In genomic region chr20:32535316-32535952, GRCh38 we compare ENCODE assay signal across 9 cellular contexts. TPM values are rescaled to one million over a fixed set of nuclear protein-coding genes. Genes with fewer than 3 reads are reported as not detected.
DNase-seq lines count a peak whose midpoint lies in the region; ATAC-seq and TF ChIP-seq lines count a peak whose summit lies in the region.
"Had no signal": no experiment of that assay in that cellular context is flagged by ENCODE, and none has a peak within 500 bp of the region (broad histone marks: within the 10 kb centered on the region; RNA-seq: fewer than 3 reads in every experiment).

No MANE protein-coding gene starts in this region.

- no peak overlapping the region for H3K18ac ChIP-seq in IMR-90 (ENCODE audit: low read depth, low read length)

- H4K91ac ChIP-seq in IMR-90 (ENCODE audit: insufficient read depth, low read depth, low read length): no peak overlapping the region

- H3K27ac Mint-ChIP-seq in T-cell (peak overlapping the region; percentile 96 to 97), immature natural killer cell (peak overlapping the region; percentile 92 to 97 (median 94))

- H3K14ac ChIP-seq in IMR-90 (replicated peaks; ENCODE audit: low read depth, low read length): no peak overlapping the region

- 73% methylated on average over 6 of the region's 18 CpGs; no CpG with 5 or more reads in 1 of the 2 experiments for WGBS in IMR-90 (ENCODE audit: extremely low coverage in 2 of 2, insufficient read length in 1 of 2), 2 experiments

- H2AFZ ChIP-seq in IMR-90 (replicated peaks; ENCODE audit: low read length, poor library complexity): peak overlapping the region; percentile 65

- no peaks in the 10 kb centered on the region for H3K9me3 Mint-ChIP-seq in T-cell
- H3K9me3 Mint-ChIP-seq in immature natural killer cell: no peaks in the 10 kb centered on the region

- H3K27me3 Mint-ChIP-seq in T-cell (no peaks in the 10 kb centered on the region), immature natural killer cell (ENCODE audit: low read depth in 3 of 3) (peaks cover 14 to 33% (median 15%) of the 10 kb centered on the region in 3 donors)

- H2BK20ac ChIP-seq in IMR-90 (ENCODE audit: low read depth, low read length): no peak overlapping the region

- H3K36me3 Mint-ChIP-seq in T-cell: peaks cover 3% of the 10 kb centered on the region
- H3K36me3 Mint-ChIP-seq in immature natural killer cell: no peaks in the 10 kb centered on the region

- H3K4ac ChIP-seq in IMR-90 (ENCODE audit: low read depth, low read length): no peak overlapping the region

- H2BK5ac ChIP-seq in IMR-90 (ENCODE audit: low read depth, low read length, poor library complexity, severe bottlenecking): no peak overlapping the region

- H3K4me2 ChIP-seq in BLaER1 treated with 17β-estradiol and CSF1 and Interleukin-3, amounts not matched to agents 10 nM and 100 nM: peak overlapping the region; percentile 87 to 100 (median 98)
- no peak overlapping the region for H3K4me2 ChIP-seq in IMR-90 (ENCODE audit: low read depth, low read length)

- peak overlapping the region in 10 of 11 experiments; percentile 3 to 64 (median 46); a peak in 12 of 22 replicates for H3K9ac ChIP-seq in BLaER1 treated with 17β-estradiol and CSF1 and Interleukin-3, amounts not matched to agents 10 nM and 100 nM
- H3K9ac ChIP-seq in IMR-90 (ENCODE audit: low read depth, low read length): no peak overlapping the region

- dilution Hi-C loops in IMR-90 (cut with HindIII; ENCODE audit: low sequenced_read_pairs, unreplicated experiment): no loop called here

- H4K20me1 ChIP-seq in BLaER1 treated with 17β-estradiol and CSF1 and Interleukin-3, amounts not matched to agents 10 nM and 100 nM: peaks cover 0 to 46% (median 6%) of the 10 kb centered on the region in 11 experiments; a peak in 13 of 22 replicates
- H4K20me1 ChIP-seq in IMR-90 (ENCODE audit: insufficient read depth, low read length): no peaks in the 10 kb centered on the region

- no peak overlapping the region for H3K23ac ChIP-seq in IMR-90 (ENCODE audit: low read depth, low read length)

- H3K4me1 Mint-ChIP-seq in T-cell (peaks cover 84 to 88% (median 86%) of the 10 kb centered on the region in 3 donors), immature natural killer cell (peaks cover 76 to 84% of the 10 kb centered on the region in 2 donors)

- no peak for TF ChIP-seq POLR2A in IMR-90 (IDR thresholded peaks at IDR 0.05; ENCODE audit: low read depth, low read length)

- no peak overlapping the region for H2AK9ac ChIP-seq in IMR-90 (replicated peaks; ENCODE audit: low read depth, low read length, poor library complexity)

- H3K4me3 ChIP-seq in BLaER1 treated with 17β-estradiol and CSF1 and Interleukin-3, amounts not matched to agents 10 nM and 100 nM: peak overlapping the region; percentile 53 to 72 (median 60)
- H3K4me3 ChIP-seq in IMR-90 (ENCODE audit: insufficient read depth, low read depth, low read length) (no peak overlapping the region), tibial artery (no peak overlapping the region)

- H3K4me1 ChIP-seq in BLaER1 treated with 17β-estradiol and CSF1 and Interleukin-3, amounts not matched to agents 10 nM and 100 nM: peaks cover 55 to 94% (median 77%) of the 10 kb centered on the region in 10 experiments
- H3K4me1 ChIP-seq in IMR-90 (ENCODE audit: control insufficient read depth, insufficient read depth, low read length) (peaks cover 4% of the 10 kb centered on the region; the same call in 1 of the 2 replicates), tibial artery (peaks cover 0 to 33% (median 20%) of the 10 kb centered on the region in 4 donors)

- H2BK15ac ChIP-seq in IMR-90 (ENCODE audit: low read depth, low read length): no peak overlapping the region

- BruUV-seq in IMR-90 (replicated peaks; lab: Mats Ljungman, UMichigan): no TSS peak

- ATAC-seq in IMR-90 (ENCODE audit: low read depth): no peak
- ATAC-seq in T-cell (replicated peaks in 1 of 4): peak in 1 of 4 experiments; percentile 17
- ATAC-seq in HG03439 (IDR thresholded peaks at IDR 0.05; ENCODE audit: unreplicated experiment): no peak

- H3K36me3 ChIP-seq in BLaER1 treated with 17β-estradiol and CSF1 and Interleukin-3, amounts not matched to agents 10 nM and 100 nM: no peaks in the 10 kb centered on the region
- H3K36me3 ChIP-seq in IMR-90 (ENCODE audit: control insufficient read depth, insufficient read depth, low read length) (no peaks in the 10 kb centered on the region), tibial artery (no peaks in the 10 kb centered on the region)

- H3K27ac ChIP-seq in BLaER1 treated with 17β-estradiol and CSF1 and Interleukin-3, amounts not matched to agents 10 nM and 100 nM: peak overlapping the region in 7 of 11 experiments; percentile 30 to 65 (median 55); a peak in 11 of 22 replicates
- H3K27ac ChIP-seq in IMR-90 (ENCODE audit: insufficient read depth, low read length) (no peak overlapping the region), tibial artery (no peak overlapping the region)
- H3K27ac ChIP-seq: epithelial cell of prostate had no signal

- DNase-seq in IMR-90 (no peak), T-cell (peak in 24 of 34 experiments; percentile 18 to 49 (median 34)), immature natural killer cell (peak; percentile 39 to 50 (median 44)), tibial artery (no peak), KBM-7 (no peak), NCI-H2029 (lab: John Stamatoyannopoulos, UW) (no peak)

- peaks cover 7% of the 10 kb centered on the region; the same call in 1 of the 2 replicates for H3K9me1 ChIP-seq in IMR-90 (ENCODE audit: insufficient read depth, low read length)

- no peak for TF ChIP-seq RAD21 in IMR-90 (IDR thresholded peaks at IDR 0.05; ENCODE audit: low read length)

- H3K56ac ChIP-seq in IMR-90 (ENCODE audit: extremely low read depth, insufficient read depth, low read length): no peak overlapping the region

- no peak overlapping the region for H4K8ac ChIP-seq in IMR-90 (ENCODE audit: low read depth in 2 of 2, low read length in 2 of 2)

- CTCF ChIA-PET in IMR-90 (lab: Yijun Ruan, JAX) (no interaction called here), T-cell (lab: Charles Lee) (interaction anchor here (0.6 to 3.7 kb wide), 10 partner anchors 9 to 401 kb away, joined by 3 to 18 read pairs (median 4); no protein-coding TSS in a partner anchor)

- H3K9me3 ChIP-seq in BLaER1 treated with 17β-estradiol and CSF1 and Interleukin-3, amounts not matched to agents 10 nM and 100 nM (replicated peaks in 1 of 11): no peaks in the 10 kb centered on the region
- H3K9me3 ChIP-seq in IMR-90 (ENCODE audit: control insufficient read depth, insufficient read depth, low read length) (no peaks in the 10 kb centered on the region), tibial artery (no peaks in the 10 kb centered on the region)

- intact Hi-C loops in IMR-90 (cut with micrococcal nuclease): no loop called here
- intact Hi-C loops in tibial artery (cut with DNase I; ENCODE audit: low total_unique reads): no loop called here

- H3K4me3 Mint-ChIP-seq in T-cell (peak overlapping the region; percentile 74 to 81 (median 75)), immature natural killer cell (peak overlapping the region; percentile 79 to 88 (median 83))

- no peak overlapping the region for H2BK120ac ChIP-seq in IMR-90 (ENCODE audit: low read depth, low read length)

- no peak overlapping the region for H4K5ac ChIP-seq in IMR-90 (ENCODE audit: low read depth, low read length)

- POLR2A ChIA-PET in IMR-90 (lab: Charles Lee; ENCODE audit: unreplicated experiment) (no interaction called here), T-cell (lab: Charles Lee) (interaction anchor here (0.6 to 1.0 kb wide), 14 partner anchors 9 to 834 kb away, joined by 3 to 15 read pairs (median 5); no protein-coding TSS in a partner anchor)

- H3K27me3 ChIP-seq in BLaER1 treated with 17β-estradiol and CSF1 and Interleukin-3, amounts not matched to agents 10 nM and 100 nM: no peaks in the 10 kb centered on the region
- H3K27me3 ChIP-seq in IMR-90 (ENCODE audit: control insufficient read depth, insufficient read depth, low read length) (peaks cover 30% of the 10 kb centered on the region), tibial artery (peaks cover 0 to 44% of the 10 kb centered on the region in 2 donors)

- H3K79me1 ChIP-seq in IMR-90 (ENCODE audit: low read depth in 1 of 2, low read length in 2 of 2): no peaks in the 10 kb centered on the region

- TF ChIP-seq CTCF in IMR-90 (conservative IDR thresholded peaks at IDR 0.05; ENCODE audit: low read depth, low read length): no peak
- no peak for TF ChIP-seq CTCF in tibial artery (IDR thresholded peaks at IDR 0.05)

- no peak overlapping the region for H2AK5ac ChIP-seq in IMR-90 (ENCODE audit: low read depth, low read length)

- in situ Hi-C loops in IMR-90 (cut with MboI; ENCODE audit: low sequenced_read_pairs): no loop called here
- in situ Hi-C loops in KBM-7 (cut with MboI; ENCODE audit: low pct_unique_long_range_greater_than_20kb, low sequenced_read_pairs): no loop called here

TF ChIP-seq in IMR-90, 13 proteins besides CTCF, POLR2A, EP300 and RAD21 (continues in another document):
- TF ChIP-seq BHLHE40 (IDR thresholded peaks at IDR 0.05; ENCODE audit: low read depth, low read length): no peak
- TF ChIP-seq MXI1 (IDR thresholded peaks at IDR 0.05; ENCODE audit: borderline replicate concordance, low read depth, low read length): no peak
- no peak for TF ChIP-seq FOS (IDR thresholded peaks at IDR 0.05; ENCODE audit: low read depth, low read length)
- no peak for TF ChIP-seq CEBPB (IDR thresholded peaks at IDR 0.05; ENCODE audit: low read depth, low read length)
- TF ChIP-seq ELK1 (IDR thresholded peaks at IDR 0.05; ENCODE audit: borderline replicate concordance, low read depth, low read length): no peak
- no peak for TF ChIP-seq NFE2L2 (IDR thresholded peaks at IDR 0.05; ENCODE audit: low read depth, low read length)
- no peak for TF ChIP-seq CHD1 (IDR thresholded peaks at IDR 0.05; ENCODE audit: low read depth, low read length)
- no peak for TF ChIP-seq SMC3 (IDR thresholded peaks at IDR 0.05; ENCODE audit: low read depth, low read length)
- TF ChIP-seq RFX5 (IDR thresholded peaks at IDR 0.05; ENCODE audit: low read depth, low read length): no peak

RNA-seq across cellular contexts. Expression of gene NOL4L, which starts 49.7 kb away (rescaled TPM):
- total RNA-seq in IMR-90 (2012; rRNA removed) (4.7 and 5.6 TPM in 2 replicates), T-cell (10 to 100 TPM; 63.5 to 88.8 (median 74.4) TPM)
- polyA plus RNA-seq in IMR-90 (2012; rRNA removed) (13.3 and 16.6 TPM in 2 replicates), immature natural killer cell (10 to 100 TPM in 1 of 3 donors, 1 to 10 TPM in 2; 4.1 to 17.2 (median 9.6) TPM)
- 11.4 and 18.6 TPM in 2 replicates for polyA plus RNA-seq in IMR-90 (2012; cell fraction: cytosol; rRNA removed)
- 34.9 and 65.6 TPM in 2 replicates for polyA plus RNA-seq in IMR-90 (2012; cell fraction: nucleus; rRNA removed; ENCODE audit: low replicate concordance)

Comparison
In these comparisons a context has a peak if more than half of its experiments do, and no peak if none do; other contexts are left out.
1. H3K27ac ChIP-seq: peak in BLaER1 treated with 17β-estradiol and CSF1 and Interleukin-3, amounts not matched to agents 10 nM and 100 nM (7 of 11); none in IMR-90 (single experiment) and tibial artery (0 of 2).
2. H3K4me3 ChIP-seq: peak in BLaER1 treated with 17β-estradiol and CSF1 and Interleukin-3, amounts not matched to agents 10 nM and 100 nM (10 of 10); none in IMR-90 (single experiment) and tibial artery (0 of 2).
3. DNase-seq: peak in T-cell (24 of 34) and immature natural killer cell (3 of 3); none in IMR-90 (single experiment), tibial artery (0 of 2), KBM-7 (single experiment) and NCI-H2029 (single experiment).